ENCODE assay signal across 15 cellular contexts in genomic region chr20:64115171-64115911, GRCh38. TPM values are rescaled to one million over a fixed set of nuclear protein-coding genes. Genes with fewer than 3 reads are reported as not detected.
DNase-seq lines count a peak whose midpoint lies in the region; ATAC-seq and TF ChIP-seq lines count a peak whose summit lies in the region.
"Had no signal": no experiment of that assay in that cellular context is flagged by ENCODE, and none has a peak within 500 bp of the region (broad histone marks: within the 10 kb centered on the region; RNA-seq: fewer than 3 reads in every experiment).

No MANE protein-coding gene starts in this region.

- H3K4me3 ChIP-seq in right cardiac atrium (ENCODE audit: low read length), result no peak overlapping the region
- no peak overlapping the region for H3K4me3 ChIP-seq in stomach
- H3K4me3 ChIP-seq: ascending aorta, ovary, SK-N-MC had no signal

- no peaks in the 10 kb centered on the region for H3K27me3 Mint-ChIP-seq in activated CD8-positive, alpha-beta memory T cell treated with anti-CD3 and anti-CD28 coated beads, Interleukin-2, amount 10 ng/mL, durations not matched to agents 7 days and 5 days
- H3K27me3 Mint-ChIP-seq: memory B cell had no signal

- H3K36me3 ChIP-seq in stomach, result no peaks in the 10 kb centered on the region
- H3K36me3 ChIP-seq: ascending aorta, ovary had no signal

- H3K9me3 Mint-ChIP-seq in activated CD8-positive, alpha-beta memory T cell treated with anti-CD3 and anti-CD28 coated beads, Interleukin-2, amount 10 ng/mL, durations not matched to agents 7 days and 5 days (ENCODE audit: low read depth), result no peaks in the 10 kb centered on the region
- H3K9me3 Mint-ChIP-seq: memory B cell had no signal

- TF ChIP-seq CTCF in stomach (IDR thresholded peaks at IDR 0.05), result no peak

- ATAC-seq in activated CD8-positive, alpha-beta memory T cell treated with anti-CD3 and anti-CD28 coated beads, Interleukin-2, amount 10 ng/mL, durations not matched to agents 7 days and 5 days, result no peak
- ATAC-seq in right cardiac atrium, result no peak
- ATAC-seq in GM21360 (IDR thresholded peaks at IDR 0.05; ENCODE audit: unreplicated experiment), result no peak
- ATAC-seq in HG02885 (IDR thresholded peaks at IDR 0.05; ENCODE audit: poor library complexity, unreplicated experiment), result no peak

- H3K27ac ChIP-seq in right cardiac atrium (ENCODE audit: low read length) (no peak overlapping the region), stomach (no peak overlapping the region)
- H3K27ac ChIP-seq: ascending aorta, ovary, SK-N-MC had no signal

- 77% methylated on average over 14 of the region's 14 CpGs for WGBS in right cardiac atrium
- WGBS in stomach, 5 donors, result 67 to 75% (median 72%) methylated on average over 11 to 14 of the region's 14 CpGs

- no peak overlapping the region for H3K27ac Mint-ChIP-seq in activated CD8-positive, alpha-beta memory T cell treated with anti-CD3 and anti-CD28 coated beads, Interleukin-2, amount 10 ng/mL, durations not matched to agents 7 days and 5 days
- H3K27ac Mint-ChIP-seq: memory B cell had no signal

- H3K4me1 ChIP-seq in right cardiac atrium (ENCODE audit: control insufficient read depth, insufficient read depth, low read length), result no peaks in the 10 kb centered on the region
- peaks cover 0 to 8% (median 5%) of the 10 kb centered on the region in 4 donors for H3K4me1 ChIP-seq in stomach
- H3K4me1 ChIP-seq: ascending aorta had no signal

- H3K4me3 Mint-ChIP-seq in activated CD8-positive, alpha-beta memory T cell treated with anti-CD3 and anti-CD28 coated beads, Interleukin-2, amount 10 ng/mL, durations not matched to agents 7 days and 5 days, result no peak overlapping the region
- H3K4me3 Mint-ChIP-seq: memory B cell had no signal

- CTCF ChIA-PET in activated CD8-positive, alpha-beta memory T cell treated with anti-CD3 and anti-CD28 coated beads, Interleukin-2, amount 10 ng/mL, durations not matched to agents 7 days and 5 days (lab: Charles Lee), result interaction anchor here (0.8 to 1.5 kb wide), 3 partner anchors 32 to 76 kb away, joined by 3 to 6 read pairs (median 3); no protein-coding TSS in a partner anchor

- no peaks in the 10 kb centered on the region for H3K27me3 ChIP-seq in right cardiac atrium (ENCODE audit: control insufficient read depth, insufficient read depth)
- H3K27me3 ChIP-seq in stomach, result peaks cover 0 to 9% (median 0%) of the 10 kb centered on the region in 3 donors
- H3K27me3 ChIP-seq: ascending aorta, ovary had no signal

- no peak for TF ChIP-seq EP300 in stomach (IDR thresholded peaks at IDR 0.05)

- no peaks in the 10 kb centered on the region for H3K36me3 Mint-ChIP-seq in activated CD8-positive, alpha-beta memory T cell treated with anti-CD3 and anti-CD28 coated beads, Interleukin-2, amount 10 ng/mL, durations not matched to agents 7 days and 5 days
- H3K36me3 Mint-ChIP-seq: memory B cell had no signal

- TF ChIP-seq POLR2A in stomach (IDR thresholded peaks at IDR 0.05), result no peak

- intact Hi-C loops in right cardiac atrium (cut with DNase I) (no loop called here), stomach (cut with DNase I; ENCODE audit: low total_unique reads) (no loop called here)

- DNase-seq in activated CD8-positive, alpha-beta memory T cell treated with anti-CD3 and anti-CD28 coated beads, Interleukin-2, amount 10 ng/mL, durations not matched to agents 7 days and 5 days, result peak; percentile 38
- DNase-seq in activated CD8-positive, alpha-beta memory T cell treated with anti-CD3 and anti-CD28 coated beads, Interleukin-2, amount 50 U/mL, for 48 hours, result no peak
- DNase-seq in NCI-H187 treated with DMSO at 0.1 percent for 48 hours (lab: John Stamatoyannopoulos, UW) (peak; percentile 66), right cardiac atrium (peak in 2 of 3 donors; percentile 9 to 10), stomach (peak; percentile 4), GF-D8 (lab: John Stamatoyannopoulos, UW) (no peak)
- DNase-seq: AML-193, NCI-H1436 treated with DMSO at 0.1 percent for 48 hours had no signal

- H3K9me3 ChIP-seq in right cardiac atrium (ENCODE audit: control insufficient read depth, low read length) (no peaks in the 10 kb centered on the region), stomach (no peaks in the 10 kb centered on the region)
- H3K9me3 ChIP-seq: ascending aorta, ovary had no signal

- H3K4me1 Mint-ChIP-seq in activated CD8-positive, alpha-beta memory T cell treated with anti-CD3 and anti-CD28 coated beads, Interleukin-2, amount 10 ng/mL, durations not matched to agents 7 days and 5 days, result peaks cover 7% of the 10 kb centered on the region

RNA-seq across cellular contexts. Expression of gene NPBWR2, which starts 8.0 kb away (rescaled TPM):
- not detected for total RNA-seq in activated CD8-positive, alpha-beta memory T cell treated with anti-CD3 and anti-CD28 coated beads, Interleukin-2, amount 10 ng/mL, durations not matched to agents 7 days and 5 days
- total RNA-seq in right cardiac atrium (not detected), stomach (not detected)
- polyA plus RNA-seq in right cardiac atrium (not detected), stomach (not detected)
- total RNA-seq: ascending aorta, ovary, urinary bladder had no signal
- polyA plus RNA-seq: ovary, urinary bladder had no signal

RNA-seq across cellular contexts. Expression of gene LKAAEAR1, which starts 31.1 kb away (rescaled TPM):
- total RNA-seq in activated CD8-positive, alpha-beta memory T cell treated with anti-CD3 and anti-CD28 coated beads, Interleukin-2, amount 10 ng/mL, durations not matched to agents 7 days and 5 days, result not detected
- total RNA-seq in right cardiac atrium (under 1 TPM in 3 of 4 donors, not detected in 1; 0.29 to 0.65 (median 0.50) TPM), stomach (not detected)
- polyA plus RNA-seq in right cardiac atrium (0.41 TPM), stomach (under 1 TPM in 1 of 3 donors, not detected in 2; 0.23 TPM)
- total RNA-seq: ascending aorta, urinary bladder had no signal
- polyA plus RNA-seq: ovary had no signal

RNA-seq across cellular contexts. Expression of gene OPRL1, which starts 35.5 kb away (rescaled TPM):
- total RNA-seq in activated CD8-positive, alpha-beta memory T cell treated with anti-CD3 and anti-CD28 coated beads, Interleukin-2, amount 10 ng/mL, durations not matched to agents 7 days and 5 days, result under 1 TPM; 0.75 to 0.99 TPM
- 1 to 10 TPM in 2 of 4 donors, under 1 TPM in 2; 0.50 to 1.3 (median 1.1) TPM for total RNA-seq in right cardiac atrium
- polyA plus RNA-seq in right cardiac atrium, result 0.81 TPM
- 1 to 10 TPM in 1 of 5 donors, under 1 TPM in 1, not detected in 3; 0.55 to 4.7 TPM for total RNA-seq in stomach
- polyA plus RNA-seq in stomach, result under 1 TPM in 2 of 3 donors, not detected in 1; 0.18 to 0.25 TPM

RNA-seq across cellular contexts. Expression of gene RGS19, which starts 36.0 kb away (rescaled TPM):
- 100 to 1,000 TPM in 1 of 2 experiments, 10 to 100 TPM in 1; 84.5 to 119 TPM for total RNA-seq in activated CD8-positive, alpha-beta memory T cell treated with anti-CD3 and anti-CD28 coated beads, Interleukin-2, amount 10 ng/mL, durations not matched to agents 7 days and 5 days
- total RNA-seq in right cardiac atrium (1 to 10 TPM; 6.3 to 9.1 (median 8.3) TPM), stomach (10 to 100 TPM in 1 of 5 donors, 1 to 10 TPM in 1, not detected in 3; 3.1 to 10.1 TPM)
- polyA plus RNA-seq in right cardiac atrium (5.8 TPM), stomach (10 to 100 TPM in 2 of 3 donors, 1 to 10 TPM in 1; 8.1 to 17.2 (median 13.1) TPM)

RNA-seq across cellular contexts. Expression of gene MYT1, which starts 48.9 kb away (rescaled TPM):
- total RNA-seq in activated CD8-positive, alpha-beta memory T cell treated with anti-CD3 and anti-CD28 coated beads, Interleukin-2, amount 10 ng/mL, durations not matched to agents 7 days and 5 days, result not detected
- total RNA-seq in right cardiac atrium (1 to 10 TPM in 3 of 4 donors, under 1 TPM in 1; 0.31 to 1.5 (median 1.3) TPM), stomach (under 1 TPM in 1 of 5 donors, not detected in 4; 0.55 TPM)
- polyA plus RNA-seq in right cardiac atrium (0.57 TPM), stomach (under 1 TPM in 2 of 3 donors, not detected in 1; 0.08 to 0.25 TPM)
- total RNA-seq: ascending aorta had no signal

Comparison
In these comparisons a context has a peak if more than half of its experiments do, and no peak if none do; other contexts are left out.
1. DNase-seq: peak in activated CD8-positive, alpha-beta memory T cell treated with anti-CD3 and anti-CD28 coated beads, Interleukin-2, amount 10 ng/mL, durations not matched to agents 7 days and 5 days (single experiment), NCI-H187 treated with DMSO at 0.1 percent for 48 hours (single experiment), right cardiac atrium (2 of 3) and stomach (single experiment); none in activated CD8-positive, alpha-beta memory T cell treated with anti-CD3 and anti-CD28 coated beads, Interleukin-2, amount 50 U/mL, for 48 hours (single experiment) and GF-D8 (single experiment).